Comparison of ENCODE assay signal across 14 cellular contexts in the genomic region with DNA sequence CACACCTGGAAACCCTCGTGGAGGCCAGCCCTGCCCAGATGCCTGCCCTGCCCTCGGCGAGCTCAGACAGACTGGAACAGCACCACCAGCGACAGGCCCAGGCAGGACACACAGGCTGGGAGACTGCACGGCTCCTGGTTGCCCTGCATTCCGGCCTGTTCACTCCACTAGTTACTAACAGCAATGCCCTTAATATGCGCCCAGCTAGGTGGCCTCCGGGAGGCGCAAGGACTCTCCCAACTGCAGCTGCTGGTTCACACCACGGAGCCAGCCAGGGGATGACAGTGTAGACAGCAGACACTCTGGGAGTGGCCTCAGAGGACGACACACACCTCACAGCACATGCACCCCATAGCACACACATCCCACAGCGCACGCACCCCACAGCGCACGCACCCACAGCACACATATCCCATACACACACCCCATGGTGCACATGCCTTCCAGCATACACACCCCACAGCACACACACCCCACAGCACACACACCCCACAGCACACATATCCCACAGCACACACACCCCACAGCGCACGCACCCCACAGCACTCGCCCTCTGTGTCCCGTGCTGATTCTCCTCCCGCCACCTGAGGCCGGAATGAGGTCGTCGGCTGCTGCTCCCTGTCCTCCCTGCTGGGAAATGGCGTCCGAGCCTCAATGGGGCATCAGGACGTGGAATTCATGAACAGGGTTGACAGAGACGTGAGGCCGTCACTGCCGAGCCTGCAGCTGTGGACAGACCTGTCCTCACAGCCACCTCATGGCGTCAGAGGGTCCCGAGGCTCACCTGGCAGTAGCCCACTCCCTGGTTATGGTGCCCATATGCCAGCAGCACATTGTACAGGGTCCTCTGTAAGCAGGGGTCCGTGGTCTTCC. TPM values are rescaled to one million over a fixed set of nuclear protein-coding genes. Genes with fewer than 3 reads are reported as not detected.
DNase-seq lines count a peak whose midpoint lies in the region; ATAC-seq and TF ChIP-seq lines count a peak whose summit lies in the region.
"Had no signal": no experiment of that assay in that cellular context is flagged by ENCODE, and none has a peak within 500 bp of the region (broad histone marks: within the 10 kb centered on the region; RNA-seq: fewer than 3 reads in every experiment).

No MANE protein-coding gene starts in this region.

- intact Hi-C loops in sigmoid colon (cut with DNase I): no loop called here
- intact Hi-C loops in cardiac septum (cut with DNase I): no loop called here

- no peak for TF ChIP-seq POLR2A in sigmoid colon (IDR thresholded peaks at IDR 0.05)

- H3K4me1 ChIP-seq in Karpas-422 (ENCODE audit: low read length) (no peaks in the 10 kb centered on the region), sigmoid colon (no peaks in the 10 kb centered on the region)

- TF ChIP-seq CTCF in choroid plexus epithelial cell (conservative IDR thresholded peaks at IDR 0.05; ENCODE audit: low read depth, low read length): peak; percentile 18
- no peak for TF ChIP-seq CTCF in sigmoid colon (IDR thresholded peaks at IDR 0.05)

- TF ChIP-seq EP300 in sigmoid colon (IDR thresholded peaks at IDR 0.05): no peak

- no peaks in the 10 kb centered on the region for H3K27me3 ChIP-seq in Karpas-422 (ENCODE audit: low read length)
- H3K27me3 ChIP-seq in sigmoid colon: no peaks in the 10 kb centered on the region

- no peaks in the 10 kb centered on the region for H3K79me2 ChIP-seq in Karpas-422 (ENCODE audit: low read length)

- H3K9ac ChIP-seq in Karpas-422 (ENCODE audit: low read length): no peak overlapping the region

- H3K36me3 ChIP-seq in Karpas-422 (ENCODE audit: insufficient read depth, low read length) (no peaks in the 10 kb centered on the region), sigmoid colon (peaks cover 0 to 36% (median 7%) of the 10 kb centered on the region in 4 donors)

- no peak overlapping the region for H3K27ac ChIP-seq in Karpas-422 (ENCODE audit: low read length)
- no peak overlapping the region for H3K27ac ChIP-seq in sigmoid colon
- H3K27ac ChIP-seq: coronary artery had no signal

- no peak for ATAC-seq in HG03442 (IDR thresholded peaks at IDR 0.05; ENCODE audit: unreplicated experiment)

- H4K20me1 ChIP-seq in Karpas-422 (ENCODE audit: insufficient read depth, low read depth, low read length): no peaks in the 10 kb centered on the region

- no peaks in the 10 kb centered on the region for H3K9me2 ChIP-seq in Karpas-422 (replicated peaks; ENCODE audit: insufficient read depth, low read length)

- H3K4me2 ChIP-seq in Karpas-422 (ENCODE audit: low read depth, low read length, poor library complexity, severe bottlenecking): no peak overlapping the region

- H3K4me3 ChIP-seq in Karpas-422 (ENCODE audit: low read length) (no peak overlapping the region), choroid plexus epithelial cell (ENCODE audit: low read depth, low read length) (no peak overlapping the region), sigmoid colon (no peak overlapping the region)
- H3K4me3 ChIP-seq: coronary artery had no signal

- 87 to 89% methylated on average over 32 of the region's 32 CpGs for WGBS in sigmoid colon, 2 donors

- H3K9me3 ChIP-seq in Karpas-422 (ENCODE audit: low read length) (no peaks in the 10 kb centered on the region), sigmoid colon (no peaks in the 10 kb centered on the region)

- H2AFZ ChIP-seq in Karpas-422 (ENCODE audit: low read length): no peak overlapping the region

- peak; percentile 39 for DNase-seq in NCI-H748 (lab: John Stamatoyannopoulos, UW; ENCODE audit: unreplicated experiment)
- DNase-seq in NCI-H748 treated with DMSO at 0.1 percent for 48 hours (lab: John Stamatoyannopoulos, UW): no peak
- DNase-seq in Karpas-422: peak; percentile 64
- DNase-seq in choroid plexus epithelial cell (ENCODE audit: low read depth): no peak
- peak; percentile 30 for DNase-seq in sigmoid colon
- DNase-seq in stimulated activated CD4-positive, alpha-beta T cell treated with anti-CD3 and anti-CD28 coated beads, Interleukin-12 subunit alpha, Interleukin-12 subunit beta, amount 100 ng/mL, for 4 hours: no peak
- DNase-seq in cardiac septum (ENCODE audit: low spot score): no peak
- DNase-seq: activated CD8-positive, alpha-beta memory T cell treated with anti-CD3 and anti-CD28 coated beads, Interleukin-2, amount 50 U/mL, for 48 hours; NCI-H1048; NCI-H524; SIG-M5; trophoblast cell had no signal

RNA-seq across cellular contexts. Expression of a gene that starts 13.6 kb away (rescaled TPM):
- total RNA-seq in Karpas-422 (2014; rRNA removed; shearing (Covaris generic); ENCODE audit: low replicate concordance): not detected in 2 replicates
- 1 to 10 TPM; 6.7 to 9.9 (median 8.3) TPM for total RNA-seq in sigmoid colon
- 10 to 100 TPM; 29.3 to 52.5 (median 39.6) TPM for polyA plus RNA-seq in sigmoid colon
- 0.70 TPM for total RNA-seq in cardiac septum

RNA-seq across cellular contexts. Expression of a gene that starts 53.3 kb away (rescaled TPM):
- 28.4 and 29.7 TPM in 2 replicates for total RNA-seq in Karpas-422 (2014; rRNA removed; shearing (Covaris generic); ENCODE audit: low replicate concordance)
- 10 to 100 TPM; 77.3 to 91.0 (median 87.5) TPM for total RNA-seq in sigmoid colon
- 100 to 1,000 TPM in 1 of 3 donors, 10 to 100 TPM in 2; 20.4 to 125 (median 62.7) TPM for polyA plus RNA-seq in sigmoid colon
- total RNA-seq in cardiac septum: 91.4 TPM

Comparison
In these comparisons a context has a peak if more than half of its experiments do, and no peak if none do; other contexts are left out.
1. DNase-seq: peak in NCI-H748 (single experiment), Karpas-422 (single experiment) and sigmoid colon (single experiment); none in NCI-H748 treated with DMSO at 0.1 percent for 48 hours (single experiment), choroid plexus epithelial cell (single experiment), stimulated activated CD4-positive, alpha-beta T cell treated with anti-CD3 and anti-CD28 coated beads, Interleukin-12 subunit alpha, Interleukin-12 subunit beta, amount 100 ng/mL, for 4 hours (single experiment) and cardiac septum (single experiment).